ENCODE assay signal across 1 cellular context in genomic region chr17:69417545-69418483, GRCh38.
TF ChIP-seq lines count a peak whose summit lies in the region.

No MANE protein-coding gene starts in this region.

TF ChIP-seq in HEK293, 187 proteins besides CTCF, POLR2A, EP300 and RAD21 (continued from another document):
- TF ChIP-seq ELK4 (IDR thresholded peaks at IDR 0.05; ENCODE audit: borderline replicate concordance, low read depth, low read length), result no peak
- no peak for TF ChIP-seq OSR2 (tag by site-specific recombination; IDR thresholded peaks at IDR 0.05)
- no peak for TF ChIP-seq KLF9 (tag by site-specific recombination; IDR thresholded peaks at IDR 0.05; ENCODE audit: low read depth)
- TF ChIP-seq ZNF146 (tag by site-specific recombination; IDR thresholded peaks at IDR 0.05), result no peak
- no peak for TF ChIP-seq HOXD13 (CRISPR knock-in tag; IDR thresholded peaks at IDR 0.05; ENCODE audit: borderline replicate concordance)
- no peak for TF ChIP-seq ZNF580 (tag by site-specific recombination; IDR thresholded peaks at IDR 0.05)
- no peak for TF ChIP-seq ZNF350 (tag by site-specific recombination; IDR thresholded peaks at IDR 0.05)
- no peak for TF ChIP-seq ZNF133 (tag by site-specific recombination; IDR thresholded peaks at IDR 0.05)
- no peak for TF ChIP-seq TSHZ1 (tag by site-specific recombination; IDR thresholded peaks at IDR 0.05; ENCODE audit: borderline replicate concordance)
- TF ChIP-seq ZFP69B (tag by site-specific recombination; IDR thresholded peaks at IDR 0.05), result no peak
- peak; percentile 56; the same call in 1 of the 2 replicates for TF ChIP-seq PRDM6 (tag by site-specific recombination; IDR thresholded peaks at IDR 0.05)
- TF ChIP-seq ZNF335 (tag by site-specific recombination; conservative IDR thresholded peaks at IDR 0.05), result 0 out of 2 replicates have a peak, but pooled peaks have one; percentile 23
- TF ChIP-seq ZBTB20 (tag by site-specific recombination; IDR thresholded peaks at IDR 0.05), result peak; percentile 85
- TF ChIP-seq ZFP3 (tag by site-specific recombination; IDR thresholded peaks at IDR 0.05; ENCODE audit: low read depth), result no peak
- no peak for TF ChIP-seq REPIN1 (tag by site-specific recombination; IDR thresholded peaks at IDR 0.05; ENCODE audit: low read depth)
- no peak for TF ChIP-seq SP7 (tag by site-specific recombination; IDR thresholded peaks at IDR 0.05)
- TF ChIP-seq PRDM10 (tag by site-specific recombination; IDR thresholded peaks at IDR 0.05), result peak; percentile 9; the same call in 1 of the 2 replicates
- no peak for TF ChIP-seq ZBTB26 (tag by site-specific recombination; optimal IDR thresholded peaks at IDR 0.05)
- no peak for TF ChIP-seq KLF17 (tag by site-specific recombination; IDR thresholded peaks at IDR 0.05)
- TF ChIP-seq ZNF274 (IDR thresholded peaks at IDR 0.05; ENCODE audit: low read length), result no peak
- TF ChIP-seq ZNF274 (tag by site-specific recombination; IDR thresholded peaks at IDR 0.05; ENCODE audit: borderline replicate concordance), result no peak
- no peak for TF ChIP-seq ZNF155 (tag by site-specific recombination; IDR thresholded peaks at IDR 0.05)
- TF ChIP-seq KLF7 (tag by site-specific recombination; IDR thresholded peaks at IDR 0.05; ENCODE audit: borderline replicate concordance), result no peak
